Comparison of ENCODE assay signal across 1 cellular context in the genomic region with DNA sequence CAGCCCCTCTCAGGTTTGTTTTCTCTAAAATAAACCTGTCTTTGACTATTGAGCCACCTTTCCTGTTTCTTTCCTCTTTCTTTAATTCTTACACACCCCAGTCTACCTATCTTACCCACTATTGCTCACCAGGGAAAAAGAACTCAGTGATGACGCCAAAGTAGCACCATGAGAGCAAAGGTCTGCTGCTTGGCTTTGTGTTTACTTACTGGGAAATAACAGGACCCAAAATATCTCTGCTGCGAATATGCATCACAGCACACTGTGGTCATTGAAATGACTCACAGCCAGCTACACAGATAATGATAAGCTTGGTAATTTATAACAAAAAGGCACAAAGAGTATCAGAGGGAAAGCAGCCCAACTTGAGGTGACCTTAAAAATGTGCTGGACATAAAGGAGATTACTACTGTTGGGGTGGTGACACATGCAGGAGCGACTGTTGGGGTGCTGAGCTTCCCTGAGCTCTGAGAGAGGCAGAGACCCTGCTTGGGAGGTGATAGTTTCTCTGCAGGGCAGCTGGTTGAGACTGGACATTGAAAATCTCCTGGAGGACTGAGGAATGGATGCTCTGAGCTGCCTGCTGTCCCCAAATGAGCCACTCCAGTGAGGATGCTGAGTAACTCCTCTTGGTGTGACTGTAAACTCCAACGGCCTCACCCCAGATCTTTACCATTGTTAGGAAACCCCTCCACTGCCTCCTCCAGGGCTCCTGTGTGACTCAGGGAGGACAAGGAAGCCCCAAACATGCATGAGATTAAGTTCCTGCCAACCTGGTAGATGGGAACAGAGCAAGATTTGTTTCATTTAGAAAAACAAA.
A peak's percentile ranks its signal among the peaks of the same experiment; 100 is the strongest.
TF ChIP-seq lines count a peak whose summit lies in the region.

No MANE protein-coding gene starts in this region.

TF ChIP-seq in liver, 16 proteins besides CTCF, POLR2A, EP300 and RAD21 (continued from another document):
- TF ChIP-seq, protein P1, sequence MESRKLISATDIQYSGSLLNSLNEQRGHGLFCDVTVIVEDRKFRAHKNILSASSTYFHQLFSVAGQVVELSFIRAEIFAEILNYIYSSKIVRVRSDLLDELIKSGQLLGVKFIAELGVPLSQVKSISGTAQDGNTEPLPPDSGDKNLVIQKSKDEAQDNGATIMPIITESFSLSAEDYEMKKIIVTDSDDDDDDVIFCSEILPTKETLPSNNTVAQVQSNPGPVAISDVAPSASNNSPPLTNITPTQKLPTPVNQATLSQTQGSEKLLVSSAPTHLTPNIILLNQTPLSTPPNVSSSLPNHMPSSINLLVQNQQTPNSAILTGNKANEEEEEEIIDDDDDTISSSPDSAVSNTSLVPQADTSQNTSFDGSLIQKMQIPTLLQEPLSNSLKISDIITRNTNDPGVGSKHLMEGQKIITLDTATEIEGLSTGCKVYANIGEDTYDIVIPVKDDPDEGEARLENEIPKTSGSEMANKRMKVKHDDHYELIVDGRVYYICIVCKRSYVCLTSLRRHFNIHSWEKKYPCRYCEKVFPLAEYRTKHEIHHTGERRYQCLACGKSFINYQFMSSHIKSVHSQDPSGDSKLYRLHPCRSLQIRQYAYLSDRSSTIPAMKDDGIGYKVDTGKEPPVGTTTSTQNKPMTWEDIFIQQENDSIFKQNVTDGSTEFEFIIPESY (IDR thresholded peaks at IDR 0.05), result no peak
- TF ChIP-seq, protein P2, sequence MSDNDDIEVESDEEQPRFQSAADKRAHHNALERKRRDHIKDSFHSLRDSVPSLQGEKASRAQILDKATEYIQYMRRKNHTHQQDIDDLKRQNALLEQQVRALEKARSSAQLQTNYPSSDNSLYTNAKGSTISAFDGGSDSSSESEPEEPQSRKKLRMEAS (IDR thresholded peaks at IDR 0.05), result no peak
- TF ChIP-seq FOXA2 (IDR thresholded peaks at IDR 0.05) (peak; percentile 92), JUND (IDR thresholded peaks at IDR 0.05) (peak; percentile 97), NR2F2 (IDR thresholded peaks at IDR 0.05) (peak; percentile 74), HNF4A (conservative IDR thresholded peaks at IDR 0.05) (peak; percentile 92 to 93), TAF1 (conservative IDR thresholded peaks at IDR 0.05) (no peak), YY1 (IDR thresholded peaks at IDR 0.05) (peak; percentile 64), GABPA (IDR thresholded peaks at IDR 0.05 in 1 of 2, conservative IDR thresholded peaks at IDR 0.05 in 1 of 2) (no peak), FOXA1 (IDR thresholded peaks at IDR 0.05) (peak; percentile 92)
- TF ChIP-seq, protein P3, sequence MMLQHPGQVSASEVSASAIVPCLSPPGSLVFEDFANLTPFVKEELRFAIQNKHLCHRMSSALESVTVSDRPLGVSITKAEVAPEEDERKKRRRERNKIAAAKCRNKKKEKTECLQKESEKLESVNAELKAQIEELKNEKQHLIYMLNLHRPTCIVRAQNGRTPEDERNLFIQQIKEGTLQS (IDR thresholded peaks at IDR 0.05), result peak; percentile 92
